18 cellular contexts compared by ENCODE assay signal in the genomic region with DNA sequence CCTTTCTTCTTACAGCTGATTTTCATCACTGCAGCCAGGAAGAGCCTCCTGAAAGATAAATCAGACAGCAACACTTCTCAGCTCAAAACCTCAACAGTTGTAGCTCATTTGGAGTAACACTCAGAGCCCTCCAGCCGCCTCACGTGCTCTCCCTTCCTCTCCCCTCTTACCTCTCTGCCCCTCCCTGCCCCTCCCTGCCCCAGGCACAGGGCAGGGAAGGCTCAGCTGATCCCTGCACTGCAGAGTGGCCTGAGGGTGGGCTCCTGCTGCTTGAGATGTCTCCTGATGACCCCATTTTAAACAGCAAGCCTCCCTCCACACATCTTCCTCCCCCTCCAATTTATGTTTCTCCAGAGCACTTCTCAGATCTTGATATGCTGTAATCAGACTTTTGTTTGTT. TPM values are rescaled to one million over a fixed set of nuclear protein-coding genes. Genes with fewer than 3 reads are reported as not detected.
DNase-seq lines count a peak whose midpoint lies in the region; ATAC-seq and TF ChIP-seq lines count a peak whose summit lies in the region.
"Had no signal": no experiment of that assay in that cellular context is flagged by ENCODE, and none has a peak within 500 bp of the region (broad histone marks: within the 10 kb centered on the region; RNA-seq: fewer than 3 reads in every experiment).

No MANE protein-coding gene starts in this region.

- H3K4me1 Mint-ChIP-seq in GM23338, result no peaks in the 10 kb centered on the region
- H3K4me1 Mint-ChIP-seq in WTC11, result no peaks in the 10 kb centered on the region
- peaks cover 0 to 30% (median 8%) of the 10 kb centered on the region in 7 donors for H3K4me1 Mint-ChIP-seq in naive thymus-derived CD4-positive, alpha-beta T cell
- H3K4me1 Mint-ChIP-seq: B cell, CD14-positive monocyte had no signal

- POLR2A ChIA-PET in WTC11 (lab: Charles Lee), result no interaction called here
- POLR2A ChIA-PET in naive thymus-derived CD4-positive, alpha-beta T cell (lab: Charles Lee), result no interaction called here

- intact Hi-C loops in naive thymus-derived CD4-positive, alpha-beta T cell (cut with micrococcal nuclease), result no loop called here
- intact Hi-C loops in stomach (cut with DNase I; ENCODE audit: low total_unique reads) (no loop called here), adrenal gland (cut with DNase I) (no loop called here)

- H3K79me2 ChIP-seq in GM23338 (replicated peaks; ENCODE audit: insufficient read depth), result no peaks in the 10 kb centered on the region

- H3K27ac Mint-ChIP-seq in GM23338, result no peak overlapping the region
- H3K27ac Mint-ChIP-seq in WTC11, result no peak overlapping the region
- H3K27ac Mint-ChIP-seq in naive thymus-derived CD4-positive, alpha-beta T cell, result peak overlapping the region in 6 of 9 donors; percentile 2 to 84 (median 36)
- H3K27ac Mint-ChIP-seq: B cell, H9 had no signal

- TF ChIP-seq EP300 in stomach (IDR thresholded peaks at IDR 0.05), result no peak

- 54 to 84% (median 78%) methylated on average over 2 of the region's 2 CpGs for WGBS in stomach, 5 donors
- 67 to 90% (median 70%) methylated on average over 2 of the region's 2 CpGs for WGBS in adrenal gland, 4 donors

- H3K27me3 Mint-ChIP-seq in GM23338 (ENCODE audit: insufficient read depth, low read depth, poor library complexity) (no peaks in the 10 kb centered on the region), WTC11 (ENCODE audit: low read depth) (peaks cover 44% of the 10 kb centered on the region)
- H3K27me3 Mint-ChIP-seq in naive thymus-derived CD4-positive, alpha-beta T cell, result peaks cover 4 to 10% (median 5%) of the 10 kb centered on the region in 5 donors
- H3K27me3 Mint-ChIP-seq: CD4-positive, alpha-beta memory T cell had no signal

- H3K4me1 ChIP-seq in GM23338 (ENCODE audit: insufficient read depth) (no peaks in the 10 kb centered on the region), stomach (peaks cover 0 to 5% (median under 1%) of the 10 kb centered on the region in 4 donors), adrenal gland (replicated peaks in 1 of 2) (no peaks in the 10 kb centered on the region)
- peaks cover 0 to 3% of the 10 kb centered on the region in 2 donors for H3K4me1 ChIP-seq in naive thymus-derived CD4-positive, alpha-beta T cell (ENCODE audit: control insufficient read depth in 2 of 2, insufficient read depth in 2 of 2, low read length in 2 of 2)
- H3K4me1 ChIP-seq: BLaER1 had no signal

- H3K27me3 ChIP-seq in GM23338 (ENCODE audit: insufficient read depth) (no peaks in the 10 kb centered on the region), stomach (peaks cover 0 to 29% (median 0%) of the 10 kb centered on the region in 3 donors), adrenal gland (no peaks in the 10 kb centered on the region)
- no peaks in the 10 kb centered on the region for H3K27me3 ChIP-seq in naive thymus-derived CD4-positive, alpha-beta T cell (ENCODE audit: control insufficient read depth in 2 of 2, insufficient read depth in 2 of 2, low read length in 2 of 2)
- H3K27me3 ChIP-seq: BLaER1 had no signal

- no peaks in the 10 kb centered on the region for H3F3A ChIP-seq in GM23338 (replicated peaks; ENCODE audit: low read depth)

- H3K9me2 ChIP-seq in GM23338 (ENCODE audit: insufficient read depth), result 0 out of 2 replicates have a peak, but pooled peaks cover 10% of the 10 kb centered on the region

- H3K9me3 ChIP-seq in naive thymus-derived CD4-positive, alpha-beta T cell (ENCODE audit: control insufficient read depth in 2 of 3, low read length in 3 of 3), result no peaks in the 10 kb centered on the region
- H3K9me3 ChIP-seq in stomach, result peaks cover 0 to 11% (median 9%) of the 10 kb centered on the region in 4 donors
- peaks cover 0 to 6% (median 0%) of the 10 kb centered on the region in 3 donors for H3K9me3 ChIP-seq in adrenal gland (replicated peaks in 1 of 3)

- TF ChIP-seq CTCF in GM23338 (conservative IDR thresholded peaks at IDR 0.05; ENCODE audit: low read depth in 2 of 2), result no peak
- no peak for TF ChIP-seq CTCF in WTC11 (IDR thresholded peaks at IDR 0.05)
- TF ChIP-seq CTCF in stomach (IDR thresholded peaks at IDR 0.05), result no peak
- TF ChIP-seq CTCF in adrenal gland (IDR thresholded peaks at IDR 0.05), result no peak

- H3K36me3 ChIP-seq in GM23338 (ENCODE audit: insufficient read depth), result no peaks in the 10 kb centered on the region
- H3K36me3 ChIP-seq in naive thymus-derived CD4-positive, alpha-beta T cell (ENCODE audit: control insufficient read depth in 2 of 3, insufficient read depth in 3 of 3, low read length in 3 of 3), result no peaks in the 10 kb centered on the region
- no peaks in the 10 kb centered on the region for H3K36me3 ChIP-seq in stomach
- no peaks in the 10 kb centered on the region for H3K36me3 ChIP-seq in adrenal gland (replicated peaks in 1 of 2)
- H3K36me3 ChIP-seq: BLaER1 had no signal

- H3K4me3 ChIP-seq in GM23338 (no peak overlapping the region), stomach (no peak overlapping the region), adrenal gland (no peak overlapping the region)
- H3K4me3 ChIP-seq in naive thymus-derived CD4-positive, alpha-beta T cell (ENCODE audit: low read length), result no peak overlapping the region
- H3K4me3 ChIP-seq: BLaER1, GM23248 had no signal

- TF ChIP-seq POLR2A in stomach (IDR thresholded peaks at IDR 0.05) (no peak), adrenal gland (IDR thresholded peaks at IDR 0.05) (no peak)

- no peak for DNase-seq in GM23338 (ENCODE audit: low spot score)
- DNase-seq in WTC11 (ENCODE audit: low spot score), result no peak
- no peak for DNase-seq in naive thymus-derived CD4-positive, alpha-beta T cell
- DNase-seq in stomach, result no peak
- DNase-seq in NCI-H2171 (lab: John Stamatoyannopoulos, UW), result no peak
- no peak for DNase-seq in C1 segment of cervical spinal cord (lab: John Stamatoyannopoulos, UW)
- no peak for DNase-seq in adrenal gland
- DNase-seq: Calu3; CD4-positive, alpha-beta memory T cell; COR-L47; DMS53; DMS79 treated with DMSO at 0.1 percent for 48 hours; GM23248; H9 had no signal

- ATAC-seq in GM23338 (peak; percentile 59), WTC11 (peak; percentile 30; the same call in 1 of the 2 replicates)
- ATAC-seq in naive thymus-derived CD4-positive, alpha-beta T cell, result no peak
- ATAC-seq: HCT116 had no signal

- CTCF ChIA-PET in WTC11 (lab: Charles Lee), result interaction anchor here (0.6 kb wide), 1 partner anchor 1284 kb away, joined by 5 read pairs; no protein-coding TSS in a partner anchor
- CTCF ChIA-PET in naive thymus-derived CD4-positive, alpha-beta T cell (lab: Charles Lee), result no interaction called here

- no peak overlapping the region for H3K4me2 ChIP-seq in GM23338
- H3K4me2 ChIP-seq: BLaER1 had no signal

- no peak overlapping the region for H3K27ac ChIP-seq in GM23338 (ENCODE audit: low read depth)
- no peak overlapping the region for H3K27ac ChIP-seq in naive thymus-derived CD4-positive, alpha-beta T cell (ENCODE audit: low read depth, low read length)
- H3K27ac ChIP-seq in stomach, result no peak overlapping the region
- no peak overlapping the region for H3K27ac ChIP-seq in adrenal gland
- H3K27ac ChIP-seq: BLaER1, GM23248 had no signal

- H4K20me1 ChIP-seq in GM23338 (replicated peaks; ENCODE audit: insufficient read depth), result no peaks in the 10 kb centered on the region
- H4K20me1 ChIP-seq: BLaER1 had no signal

- peak overlapping the region; percentile 28; the same call in 1 of the 2 replicates for H2AFZ ChIP-seq in GM23338
- H2AFZ ChIP-seq: GM23248 had no signal

- H3K36me3 Mint-ChIP-seq in GM23338 (ENCODE audit: low read depth), result peaks cover 6% of the 10 kb centered on the region; the same call in 1 of the 3 replicates
- H3K36me3 Mint-ChIP-seq in WTC11, result peaks cover 15% of the 10 kb centered on the region
- peaks cover 0 to 4% (median 1%) of the 10 kb centered on the region in 5 donors for H3K36me3 Mint-ChIP-seq in naive thymus-derived CD4-positive, alpha-beta T cell
- H3K36me3 Mint-ChIP-seq: CD14-positive monocyte; CD4-positive, alpha-beta memory T cell had no signal

- H3K4me3 Mint-ChIP-seq in GM23338 (no peak overlapping the region), WTC11 (no peak overlapping the region)
- H3K4me3 Mint-ChIP-seq in naive thymus-derived CD4-positive, alpha-beta T cell, result no peak overlapping the region
- H3K4me3 Mint-ChIP-seq: B cell, CD14-positive monocyte, H9 had no signal

- H3K9me3 Mint-ChIP-seq in GM23338 (peaks cover 17% of the 10 kb centered on the region), WTC11 (peaks cover 28% of the 10 kb centered on the region)
- peaks cover 0 to 14% (median 4%) of the 10 kb centered on the region in 11 donors for H3K9me3 Mint-ChIP-seq in naive thymus-derived CD4-positive, alpha-beta T cell

TF ChIP-seq in GM23338, 12 proteins besides CTCF, POLR2A, EP300 and RAD21 (continues in another document):
- no peak for TF ChIP-seq POLR2AphosphoS5 (IDR thresholded peaks at IDR 0.05; ENCODE audit: low read depth)

TF ChIP-seq in WTC11, 78 proteins besides CTCF, POLR2A, EP300 and RAD21 (continues in another document):
- no peak for TF ChIP-seq IRF2 (CRISPR knock-in tag; IDR thresholded peaks at IDR 0.05; ENCODE audit: borderline replicate concordance, low read depth)
- TF ChIP-seq ZNF232 (CRISPR knock-in tag; IDR thresholded peaks at IDR 0.05), result no peak

RNA-seq across cellular contexts. Expression of a gene that starts 54.4 kb away (rescaled TPM):
- 42.1 and 45.8 TPM in 2 replicates for total RNA-seq in GM23338 (2014; rRNA removed; shearing (Covaris generic))
- polyA plus RNA-seq in GM23338 (2016; fragmentation: Nextera tagmentation; extraction: Ambion mirVana) (31.5 and 35.6 TPM in 2 replicates), stomach (100 to 1,000 TPM in 2 of 3 donors, 10 to 100 TPM in 1; 95.2 to 230 (median 156) TPM), adrenal gland (100 to 1,000 TPM in 1 of 3 donors, 10 to 100 TPM in 2; 70.9 to 108 (median 81.0) TPM)
- total RNA-seq in WTC11 (2021) (26.4 to 34.4 TPM (median 31.3 TPM) in 3 replicates), stomach (100 to 1,000 TPM in 3 of 5 donors, 10 to 100 TPM in 2; 45.5 to 219 (median 130) TPM), adrenal gland (100 to 1,000 TPM in 1 of 8 donors, 10 to 100 TPM in 7; 43.6 to 106 (median 92.6) TPM)
- 10 to 100 TPM; 16.5 to 94.1 (median 52.2) TPM for total RNA-seq in naive thymus-derived CD4-positive, alpha-beta T cell
- polyA plus RNA-seq in naive thymus-derived CD4-positive, alpha-beta T cell, result 10 to 100 TPM; 33.5 to 60.9 TPM

RNA-seq across cellular contexts. Expression of a gene that starts 55.3 kb away (rescaled TPM):
- 189 and 213 TPM in 2 replicates for total RNA-seq in GM23338 (2014; rRNA removed; shearing (Covaris generic))
- polyA plus RNA-seq in GM23338 (2016; fragmentation: Nextera tagmentation; extraction: Ambion mirVana), result 263 and 281 TPM in 2 replicates
- total RNA-seq in WTC11 (2021), result 145 to 150 TPM (median 146 TPM) in 3 replicates
- total RNA-seq in naive thymus-derived CD4-positive, alpha-beta T cell, result 10 to 100 TPM; 61.1 to 92.7 (median 86.1) TPM
- 100 to 1,000 TPM; 153 to 199 TPM for polyA plus RNA-seq in naive thymus-derived CD4-positive, alpha-beta T cell
- total RNA-seq in stomach, result 100 to 1,000 TPM in 1 of 5 donors, 10 to 100 TPM in 4; 21.1 to 183 (median 72.4) TPM
- polyA plus RNA-seq in stomach, result 100 to 1,000 TPM in 2 of 3 donors, 10 to 100 TPM in 1; 89.2 to 144 (median 123) TPM
- 100 to 1,000 TPM; 133 to 303 (median 161) TPM for total RNA-seq in adrenal gland
- 100 to 1,000 TPM in 1 of 3 donors, 10 to 100 TPM in 2; 59.5 to 314 (median 81.0) TPM for polyA plus RNA-seq in adrenal gland

Comparison
In these comparisons a context has a peak if more than half of its experiments do, and no peak if none do; other contexts are left out.
1. H3K27ac Mint-ChIP-seq: peak in naive thymus-derived CD4-positive, alpha-beta T cell (6 of 9); none in GM23338 (single experiment) and WTC11 (single experiment).